ENCODE assay signal across 22 cellular contexts in genomic region chr17:56231693-56232092, GRCh38.
A peak's percentile ranks its signal among the peaks of the same experiment; 100 is the strongest.
DNase-seq lines count a peak whose midpoint lies in the region; ATAC-seq and TF ChIP-seq lines count a peak whose summit lies in the region.
"Had no signal": no experiment of that assay in that cellular context is flagged by ENCODE, and none has a peak within 500 bp of the region (broad histone marks: within the 10 kb centered on the region; RNA-seq: fewer than 3 reads in every experiment).

No MANE protein-coding gene starts in this region.

- H3K27me3 ChIP-seq in Loucy (ENCODE audit: insufficient read depth, low read length, poor library complexity, severe bottlenecking), result no peaks in the 10 kb centered on the region

- H3K4me3 ChIP-seq in Loucy (ENCODE audit: low read length, poor library complexity, severe bottlenecking), result no peak overlapping the region
- H3K4me3 ChIP-seq: thoracic aorta had no signal

- no peak overlapping the region for H3K4me2 ChIP-seq in Loucy (ENCODE audit: low read depth, low read length, poor library complexity, severe bottlenecking)

- H3K9ac ChIP-seq in Loucy (ENCODE audit: low read depth, low read length, poor library complexity, severe bottlenecking), result no peak overlapping the region

- H3K4me3 Mint-ChIP-seq in chondrocyte (ENCODE audit: unreplicated experiment), result no peak overlapping the region
- H3K4me3 Mint-ChIP-seq: B cell; memory B cell; natural killer cell treated with Interleukin-12 subunit alpha and Interleukin-12 subunit beta and Interleukin-15 and Interleukin-18, amount 100 ng/mL, for 72 hours; stimulated activated memory B cell treated with anti-CD40 and anti-IgM and Interleukin-4, amounts not matched to agents 10 μg/mL and 1 μg/mL and 100 μg/mL, for 72 hours had no signal

- H3K79me2 ChIP-seq in Loucy (ENCODE audit: insufficient read depth, low read length), result no peaks in the 10 kb centered on the region

- H3K27ac Mint-ChIP-seq in chondrocyte (ENCODE audit: unreplicated experiment), result no peak overlapping the region
- H3K27ac Mint-ChIP-seq: activated naive CD4-positive, alpha-beta T cell treated with anti-CD3 and anti-CD28 coated beads, Interleukin-2, amount 50 U/mL, for 72 hours; B cell; memory B cell; natural killer cell treated with Interleukin-12 subunit alpha and Interleukin-12 subunit beta and Interleukin-15 and Interleukin-18, amount 100 ng/mL, for 72 hours; stimulated activated memory B cell treated with anti-CD40 and anti-IgM and Interleukin-4, amounts not matched to agents 10 μg/mL and 1 μg/mL and 100 μg/mL, for 72 hours had no signal

- peak; percentile 9 for DNase-seq in ELR (ENCODE audit: low read depth)
- DNase-seq in chondrocyte (ENCODE audit: low spot score), result no peak
- DNase-seq in DMS153 treated with DMSO at 0.1 percent for 48 hours (lab: John Stamatoyannopoulos, UW; ENCODE audit: unreplicated experiment), result no peak
- DNase-seq in NCI-H82 treated with DMSO at 0.1 percent for 48 hours (lab: John Stamatoyannopoulos, UW; ENCODE audit: unreplicated experiment), result no peak
- DNase-seq: activated CD4-positive, alpha-beta T cell treated with anti-CD3 and anti-CD28 coated beads for 48 hours; effector CD8-positive, alpha-beta T cell; KG1; NCI-H1105; NCI-H2081 treated with DMSO at 0.1 percent for 48 hours; NCI-H524 treated with DMSO at 0.1 percent for 48 hours; posterior cingulate gyrus; stimulated activated CD4-positive, alpha-beta T cell treated with anti-CD3 and anti-CD28 coated beads, Interleukin-1b, Interleukin-23, amount 100 ng/mL, for 48 hours; SW 1271 had no signal

- no peaks in the 10 kb centered on the region for H3K9me2 ChIP-seq in Loucy (replicated peaks; ENCODE audit: low read depth, low read length)

- H4K20me1 ChIP-seq in Loucy (ENCODE audit: insufficient read depth, low read length, poor library complexity, severe bottlenecking), result no peaks in the 10 kb centered on the region

- no peaks in the 10 kb centered on the region for H3K36me3 ChIP-seq in Loucy (ENCODE audit: insufficient read depth, low read length)
- H3K36me3 ChIP-seq: thoracic aorta had no signal

- TF ChIP-seq CTCF in Loucy (conservative IDR thresholded peaks at IDR 0.05; ENCODE audit: low read length), result peak; percentile 64
- peak; percentile 22 for TF ChIP-seq CTCF in chondrocyte (IDR thresholded peaks at IDR 0.05)

- peaks cover 42% of the 10 kb centered on the region for H3K4me1 ChIP-seq in Loucy (ENCODE audit: insufficient read depth, low read length, poor library complexity, severe bottlenecking)

- no peaks in the 10 kb centered on the region for H3K36me3 Mint-ChIP-seq in chondrocyte (ENCODE audit: low read depth)
- H3K36me3 Mint-ChIP-seq: activated naive CD4-positive, alpha-beta T cell treated with anti-CD3 and anti-CD28 coated beads, Interleukin-2, amount 50 U/mL, for 72 hours; memory B cell; natural killer cell treated with Interleukin-12 subunit alpha and Interleukin-12 subunit beta and Interleukin-15 and Interleukin-18, amount 100 ng/mL, for 72 hours; stimulated activated memory B cell treated with anti-CD40 and anti-IgM and Interleukin-4, amounts not matched to agents 10 μg/mL and 1 μg/mL and 100 μg/mL, for 72 hours had no signal

- peak overlapping the region; percentile 72; the same call in 1 of the 2 replicates for H2AFZ ChIP-seq in Loucy (ENCODE audit: low read length)

- 0 out of 2 replicates have a peak, but pooled peaks cover under 1% of the 10 kb centered on the region for H3K9me3 ChIP-seq in Loucy (ENCODE audit: insufficient read depth, low read depth, low read length)
- H3K9me3 ChIP-seq: thoracic aorta had no signal

- H3F3A ChIP-seq in Loucy (ENCODE audit: low read depth), result no peaks in the 10 kb centered on the region

- H3K4me1 Mint-ChIP-seq in chondrocyte (ENCODE audit: low read depth), result no peaks in the 10 kb centered on the region
- H3K4me1 Mint-ChIP-seq: B cell; memory B cell; stimulated activated memory B cell treated with anti-CD40 and anti-IgM and Interleukin-4, amounts not matched to agents 10 μg/mL and 1 μg/mL and 100 μg/mL, for 72 hours had no signal

- peaks cover 1% of the 10 kb centered on the region for H3K27me3 Mint-ChIP-seq in chondrocyte (ENCODE audit: low read depth)
- H3K27me3 Mint-ChIP-seq: B cell; memory B cell; stimulated activated memory B cell treated with anti-CD40 and anti-IgM and Interleukin-4, amounts not matched to agents 10 μg/mL and 1 μg/mL and 100 μg/mL, for 72 hours had no signal

- ATAC-seq in GM19351 (IDR thresholded peaks at IDR 0.05; ENCODE audit: unreplicated experiment) (no peak), GM21576 (IDR thresholded peaks at IDR 0.05; ENCODE audit: unreplicated experiment) (no peak)
- ATAC-seq: activated naive CD4-positive, alpha-beta T cell treated with anti-CD3 and anti-CD28 coated beads, Interleukin-2, amount 50 U/mL, for 72 hours; natural killer cell treated with Interleukin-12 subunit alpha and Interleukin-12 subunit beta and Interleukin-15 and Interleukin-18, amount 100 ng/mL, for 72 hours; stimulated activated memory B cell treated with anti-CD40 and anti-IgM and Interleukin-4, amounts not matched to agents 10 μg/mL and 1 μg/mL and 100 μg/mL, for 72 hours had no signal

- peaks cover 8% of the 10 kb centered on the region for H3K9me3 Mint-ChIP-seq in chondrocyte (ENCODE audit: low read depth)
- H3K9me3 Mint-ChIP-seq: natural killer cell treated with Interleukin-12 subunit alpha and Interleukin-12 subunit beta and Interleukin-15 and Interleukin-18, amount 100 ng/mL, for 72 hours; stimulated activated memory B cell treated with anti-CD40 and anti-IgM and Interleukin-4, amounts not matched to agents 10 μg/mL and 1 μg/mL and 100 μg/mL, for 72 hours had no signal
